In the genomic region with DNA sequence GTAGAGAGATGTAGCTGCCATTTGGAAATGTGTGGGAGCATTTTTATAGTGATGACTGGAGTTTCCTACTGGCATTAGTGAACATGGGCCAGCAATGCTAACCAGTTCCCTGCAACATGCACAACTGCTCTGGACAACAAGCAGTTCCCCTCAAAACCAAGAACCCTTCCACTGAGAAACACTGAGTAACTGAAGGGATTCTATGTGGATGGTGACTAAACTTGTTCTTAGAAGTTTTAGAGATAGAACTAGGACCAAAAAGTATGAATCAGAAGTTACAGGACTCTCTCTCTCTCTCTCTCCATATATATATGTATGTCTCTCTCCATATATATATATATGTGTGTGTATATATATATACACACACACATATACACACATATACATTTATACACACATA, we compare ENCODE assay signal across 8 cellular contexts. TPM values are rescaled to one million over a fixed set of nuclear protein-coding genes. Genes with fewer than 3 reads are reported as not detected.
"Had no signal": no experiment of that assay in that cellular context is flagged by ENCODE, and none has a peak within 500 bp of the region (broad histone marks: within the 10 kb centered on the region; RNA-seq: fewer than 3 reads in every experiment).

No MANE protein-coding gene starts in this region.

- H3K27ac ChIP-seq: HL-60 had no signal

- H3K4me1 Mint-ChIP-seq: IgD-negative memory B cell had no signal

- H3K4me3 ChIP-seq: K562 had no signal

- H3K27ac Mint-ChIP-seq: IgD-negative memory B cell had no signal

- H3K4me3 Mint-ChIP-seq: IgD-negative memory B cell had no signal

- ATAC-seq: HepG2, K562 had no signal

- H3K36me3 Mint-ChIP-seq: IgD-negative memory B cell had no signal

- DNase-seq: IMR-90, KBM-7 had no signal

- H3K27me3 Mint-ChIP-seq: IgD-negative memory B cell had no signal

RNA-seq across cellular contexts. Expression of a gene that starts 7.9 kb away (rescaled TPM):
- total RNA-seq: HT-29, HT1080, IMR-90, K562 had no signal
- polyA plus RNA-seq: IgD-negative memory B cell, IMR-90, K562 had no signal

RNA-seq across cellular contexts. Expression of a gene that starts 38.0 kb away (rescaled TPM):
- total RNA-seq: IMR-90, K562 had no signal
- polyA plus RNA-seq: IgD-negative memory B cell, IMR-90, K562 had no signal
